ENCODE assay signal across 14 cellular contexts in genomic region chr18:42548493-42548892, GRCh38.
DNase-seq lines count a peak whose midpoint lies in the region; ATAC-seq and TF ChIP-seq lines count a peak whose summit lies in the region.
"Had no signal": no experiment of that assay in that cellular context is flagged by ENCODE, and none has a peak within 500 bp of the region (broad histone marks: within the 10 kb centered on the region; RNA-seq: fewer than 3 reads in every experiment).

No MANE protein-coding gene starts in this region.

- WGBS in right cardiac atrium = 63% methylated on average over 1 of the region's 1 CpG

- peaks cover 0 to 13% (median 4%) of the 10 kb centered on the region in 9 donors for H3K9me3 Mint-ChIP-seq in naive thymus-derived CD8-positive, alpha-beta T cell
- H3K9me3 Mint-ChIP-seq: CD4-positive, alpha-beta T cell had no signal

- H3K4me1 ChIP-seq in right cardiac atrium (ENCODE audit: control insufficient read depth, insufficient read depth, low read length) = no peaks in the 10 kb centered on the region
- H3K4me1 ChIP-seq: Caco-2 had no signal

- H3K27ac Mint-ChIP-seq in naive thymus-derived CD8-positive, alpha-beta T cell = no peak overlapping the region
- H3K27ac Mint-ChIP-seq: CD4-positive, alpha-beta T cell; GM23338 had no signal

- in situ Hi-C loops in astrocyte of the cerebellum (cut with HindIII; ENCODE audit: low sequenced_read_pairs) = no loop called here

- H3K9me3 ChIP-seq in right cardiac atrium (ENCODE audit: control insufficient read depth, low read length) = no peaks in the 10 kb centered on the region
- H3K9me3 ChIP-seq: Caco-2 had no signal

- H3K27ac ChIP-seq in right cardiac atrium (ENCODE audit: low read length) = no peak overlapping the region
- H3K27ac ChIP-seq: C4-2B, HL-60 had no signal

- H3K4me3 ChIP-seq in right cardiac atrium (ENCODE audit: low read length) = no peak overlapping the region
- H3K4me3 ChIP-seq in astrocyte of the cerebellum (ENCODE audit: low read depth, low read length) = no peak overlapping the region
- H3K4me3 ChIP-seq in fibroblast of the aortic adventitia (ENCODE audit: low read depth, low read length) = no peak overlapping the region
- H3K4me3 ChIP-seq: GM23338 had no signal

- TF ChIP-seq CTCF in astrocyte of the cerebellum (IDR thresholded peaks at IDR 0.05; ENCODE audit: low read depth, low read length, missing control alignments) (no peak), fibroblast of the aortic adventitia (IDR thresholded peaks at IDR 0.05; ENCODE audit: insufficient read depth, low read length) (no peak)

- no peak overlapping the region for H3K4me3 Mint-ChIP-seq in naive thymus-derived CD8-positive, alpha-beta T cell
- H3K4me3 Mint-ChIP-seq: CD4-positive, alpha-beta T cell; GM23338 had no signal

- POLR2A ChIA-PET in naive thymus-derived CD8-positive, alpha-beta T cell (lab: Charles Lee) = no interaction called here

- H3K27me3 Mint-ChIP-seq in naive thymus-derived CD8-positive, alpha-beta T cell = no peaks in the 10 kb centered on the region
- H3K27me3 Mint-ChIP-seq: CD4-positive, alpha-beta T cell had no signal

- DNase-seq in right cardiac atrium (peak; percentile 16 to 71 (median 52)), cardiac septum (ENCODE audit: low spot score) (no peak), astrocyte of the cerebellum (ENCODE audit: low read depth) (peak; percentile 18), fibroblast of the aortic adventitia (ENCODE audit: low read depth) (peak; percentile 71), epidermal melanocyte (ENCODE audit: insufficient read length, low spot score) (no peak)
- no peak for DNase-seq in naive thymus-derived CD8-positive, alpha-beta T cell
- DNase-seq: ACHN; Caco-2; CD4-positive, alpha-beta T cell; HCEC 1CT had no signal

- peak; percentile 68 to 75 for ATAC-seq in right cardiac atrium
- ATAC-seq in naive thymus-derived CD8-positive, alpha-beta T cell = no peak
- ATAC-seq in esophagus mucosa = no peak
- ATAC-seq: GM23338 had no signal

- H3K36me3 Mint-ChIP-seq in naive thymus-derived CD8-positive, alpha-beta T cell = no peaks in the 10 kb centered on the region

- intact Hi-C loops in right cardiac atrium (cut with DNase I) (no loop called here), cardiac septum (cut with DNase I) (no loop called here)

- no peaks in the 10 kb centered on the region for H3K27me3 ChIP-seq in right cardiac atrium (ENCODE audit: control insufficient read depth, insufficient read depth)

- no peaks in the 10 kb centered on the region for H3K4me1 Mint-ChIP-seq in naive thymus-derived CD8-positive, alpha-beta T cell

Comparison
In these comparisons a context has a peak if more than half of its experiments do, and no peak if none do; other contexts are left out.
1. DNase-seq: peak in right cardiac atrium (3 of 3), astrocyte of the cerebellum (single experiment) and fibroblast of the aortic adventitia (single experiment); none in cardiac septum (single experiment), naive thymus-derived CD8-positive, alpha-beta T cell (0 of 10) and epidermal melanocyte (single experiment).
2. ATAC-seq: peak in right cardiac atrium (2 of 2); none in naive thymus-derived CD8-positive, alpha-beta T cell (0 of 2) and esophagus mucosa (single experiment).